ENCODE assay signal across 1 cellular context in the genomic region with DNA sequence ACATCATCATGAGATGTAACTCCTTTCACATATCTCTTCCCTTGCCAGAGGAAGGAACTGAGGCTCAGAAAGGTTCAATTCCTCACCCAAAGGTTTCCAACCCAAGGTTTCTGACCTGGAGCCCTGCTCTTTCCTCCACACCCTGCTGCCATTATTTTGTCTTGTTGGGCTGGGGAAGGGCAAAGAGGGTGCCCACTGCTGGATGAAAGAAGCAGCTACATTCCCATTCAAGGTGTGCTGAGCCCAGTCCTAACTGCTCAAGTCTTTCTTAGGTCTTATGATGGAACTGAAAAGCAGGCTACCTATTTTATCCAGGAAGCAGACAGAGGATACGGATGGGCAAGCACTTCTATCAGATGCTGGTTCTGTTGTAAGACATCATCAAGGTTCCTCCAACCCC.
TF ChIP-seq lines count a peak whose summit lies in the region.

No MANE protein-coding gene starts in this region.

TF ChIP-seq in HCT116, 20 proteins besides CTCF, POLR2A, EP300 and RAD21 (continued from another document):
- no peak for TF ChIP-seq REST (IDR thresholded peaks at IDR 0.05; ENCODE audit: low read depth)
- no peak for TF ChIP-seq CEBPB (IDR thresholded peaks at IDR 0.05; ENCODE audit: low read depth)
- TF ChIP-seq CBX3 (IDR thresholded peaks at IDR 0.05; ENCODE audit: low read depth), result no peak
- no peak for TF ChIP-seq EZH2 (IDR thresholded peaks at IDR 0.05)
- no peak for TF ChIP-seq YY1 (IDR thresholded peaks at IDR 0.05; ENCODE audit: extremely low read depth, insufficient replicate concordance, low read depth, low read length)
